In genomic region chr2:29053680-29054400, GRCh38 we compare ENCODE assay signal across 12 cellular contexts. TPM values are rescaled to one million over a fixed set of nuclear protein-coding genes. Genes with fewer than 3 reads are reported as not detected.
DNase-seq lines count a peak whose midpoint lies in the region; ATAC-seq and TF ChIP-seq lines count a peak whose summit lies in the region.
"Had no signal": no experiment of that assay in that cellular context is flagged by ENCODE, and none has a peak within 500 bp of the region (broad histone marks: within the 10 kb centered on the region; RNA-seq: fewer than 3 reads in every experiment).

No MANE protein-coding gene starts in this region.

- H3K27ac Mint-ChIP-seq in type B pancreatic cell, result peak overlapping the region; percentile 44
- H3K27ac Mint-ChIP-seq: activated CD8-positive, alpha-beta memory T cell treated with anti-CD3 and anti-CD28 coated beads, Interleukin-2, amount 10 ng/mL, durations not matched to agents 7 days and 5 days; activated naive CD8-positive, alpha-beta T cell treated with anti-CD3 and anti-CD28 coated beads, Interleukin-2, amount 50 U/mL, for 24 hours had no signal

- peaks cover 46% of the 10 kb centered on the region for H3K4me1 Mint-ChIP-seq in type B pancreatic cell (ENCODE audit: unreplicated experiment)
- H3K4me1 Mint-ChIP-seq: activated CD8-positive, alpha-beta memory T cell treated with anti-CD3 and anti-CD28 coated beads, Interleukin-2, amount 10 ng/mL, durations not matched to agents 7 days and 5 days had no signal

- H3K9me3 Mint-ChIP-seq in type B pancreatic cell, result no peaks in the 10 kb centered on the region
- H3K9me3 Mint-ChIP-seq: activated naive CD8-positive, alpha-beta T cell treated with anti-CD3 and anti-CD28 coated beads, Interleukin-2, amount 50 U/mL, for 24 hours had no signal

- no peak overlapping the region for H3K4me3 ChIP-seq in fibroblast of pulmonary artery (replicated peaks; ENCODE audit: low read depth, low read length)

- DNase-seq in NCI-H82 (lab: John Stamatoyannopoulos, UW), result peak; percentile 31
- DNase-seq in NCI-H82 treated with DMSO at 0.1 percent for 48 hours (lab: John Stamatoyannopoulos, UW; ENCODE audit: unreplicated experiment), result no peak
- DNase-seq in fibroblast of pulmonary artery (ENCODE audit: low read depth), result peak; percentile 5
- no peak for DNase-seq in type B pancreatic cell (ENCODE audit: extremely low spot score, unreplicated experiment)
- no peak for DNase-seq in activated CD4-positive, CD25-positive, alpha-beta regulatory T cell treated with anti-CD3 and anti-CD28 coated beads, Interleukin-2, amount 50 U/mL, for 72 hours
- no peak for DNase-seq in NCI-H510A (lab: John Stamatoyannopoulos, UW)
- DNase-seq: activated CD8-positive, alpha-beta memory T cell treated with anti-CD3 and anti-CD28 coated beads, Interleukin-2, amount 10 ng/mL, durations not matched to agents 7 days and 5 days; activated naive CD8-positive, alpha-beta T cell treated with anti-CD3 and anti-CD28 coated beads, Interleukin-2, amount 50 U/mL, for 24 hours; DMS153 had no signal

- peak; percentile 14 for TF ChIP-seq CTCF in fibroblast of pulmonary artery (IDR thresholded peaks at IDR 0.05; ENCODE audit: low read length, missing control alignments)
- no peak for TF ChIP-seq CTCF in type B pancreatic cell (conservative IDR thresholded peaks at IDR 0.05)

- no peaks in the 10 kb centered on the region for H3K27me3 Mint-ChIP-seq in type B pancreatic cell
- H3K27me3 Mint-ChIP-seq: activated CD8-positive, alpha-beta memory T cell treated with anti-CD3 and anti-CD28 coated beads, Interleukin-2, amount 10 ng/mL, durations not matched to agents 7 days and 5 days; activated naive CD8-positive, alpha-beta T cell treated with anti-CD3 and anti-CD28 coated beads, Interleukin-2, amount 50 U/mL, for 24 hours had no signal

- H3K36me3 Mint-ChIP-seq in type B pancreatic cell, result no peaks in the 10 kb centered on the region

- ATAC-seq in SK-N-SH treated with all-trans-retinoic acid at 6 μM for 48 hours, result peak; percentile 37; the same call in 2 of the 3 replicates
- ATAC-seq in HG03108 (IDR thresholded peaks at IDR 0.05; ENCODE audit: unreplicated experiment), result no peak
- ATAC-seq: activated CD8-positive, alpha-beta memory T cell treated with anti-CD3 and anti-CD28 coated beads, Interleukin-2, amount 10 ng/mL, durations not matched to agents 7 days and 5 days had no signal

- peak overlapping the region; percentile 5 for H3K4me3 Mint-ChIP-seq in type B pancreatic cell
- H3K4me3 Mint-ChIP-seq: activated CD8-positive, alpha-beta memory T cell treated with anti-CD3 and anti-CD28 coated beads, Interleukin-2, amount 10 ng/mL, durations not matched to agents 7 days and 5 days; activated naive CD8-positive, alpha-beta T cell treated with anti-CD3 and anti-CD28 coated beads, Interleukin-2, amount 50 U/mL, for 24 hours had no signal

TF ChIP-seq in SK-N-SH treated with all-trans-retinoic acid at 6 μM for 48 hours, 23 proteins besides CTCF, POLR2A, EP300 and RAD21:
- TF ChIP-seq ZNF70 (CRISPR knock-in tag; IDR thresholded peaks at IDR 0.05) (no peak), CREB5 (CRISPR knock-in tag; IDR thresholded peaks at IDR 0.05; ENCODE audit: low read depth) (no peak), TCF4 (CRISPR knock-in tag; IDR thresholded peaks at IDR 0.05; ENCODE audit: borderline replicate concordance) (no peak), PATZ1 (CRISPR knock-in tag; IDR thresholded peaks at IDR 0.05; ENCODE audit: borderline replicate concordance) (no peak)
TF ChIP-seq in SK-N-SH treated with all-trans-retinoic acid at 6 μM for 48 hours: peak in this region for 0.

RNA-seq across cellular contexts. Expression of gene PCARE, which starts 20.5 kb away (rescaled TPM):
- not detected in 2 replicates for total RNA-seq in type B pancreatic cell (ENCODE audit: low replicate concordance)
- total RNA-seq: activated CD8-positive, alpha-beta memory T cell treated with anti-CD3 and anti-CD28 coated beads, Interleukin-2, amount 10 ng/mL, durations not matched to agents 7 days and 5 days; renal cortical epithelial cell had no signal

Comparison
In these comparisons a context has a peak if more than half of its experiments do, and no peak if none do; other contexts are left out.
1. DNase-seq: peak in NCI-H82 (single experiment) and fibroblast of pulmonary artery (single experiment); none in NCI-H82 treated with DMSO at 0.1 percent for 48 hours (single experiment), type B pancreatic cell (single experiment), activated CD4-positive, CD25-positive, alpha-beta regulatory T cell treated with anti-CD3 and anti-CD28 coated beads, Interleukin-2, amount 50 U/mL, for 72 hours (single experiment) and NCI-H510A (single experiment).